ENCODE assay signal across 16 cellular contexts in genomic region chr12:83145325-83145724, GRCh38.
DNase-seq lines count a peak whose midpoint lies in the region; ATAC-seq and TF ChIP-seq lines count a peak whose summit lies in the region.
"Had no signal": no experiment of that assay in that cellular context is flagged by ENCODE, and none has a peak within 500 bp of the region (broad histone marks: within the 10 kb centered on the region; RNA-seq: fewer than 3 reads in every experiment).

No MANE protein-coding gene starts in this region.

- H3K36me3 ChIP-seq in heart left ventricle: no peaks in the 10 kb centered on the region
- H3K36me3 ChIP-seq: BLaER1 treated with 17β-estradiol and CSF1 and Interleukin-3, amounts not matched to agents 10 nM and 100 nM had no signal

- 44 to 58% (median 53%) methylated on average over 2 of the region's 2 CpGs for WGBS in heart left ventricle, 4 donors

- ATAC-seq in heart left ventricle: peak; percentile 32 to 60 (median 42)
- ATAC-seq in Right ventricle myocardium inferior: no peak
- no peak for ATAC-seq in HG02852 (IDR thresholded peaks at IDR 0.05; ENCODE audit: unreplicated experiment)
- ATAC-seq: GM23338 had no signal

- in situ Hi-C loops in SK-MEL-5 (cut with HindIII; ENCODE audit: low pct_unique_long_range_greater_than_20kb, low sequenced_read_pairs): no loop called here

- no peak overlapping the region for H3K27ac Mint-ChIP-seq in mesothelial cell of epicardium
- H3K27ac Mint-ChIP-seq: CD4-positive, alpha-beta T cell; GM23338 had no signal

- no peak for TF ChIP-seq POLR2A in heart left ventricle (IDR thresholded peaks at IDR 0.05)

- H3K36me3 Mint-ChIP-seq in mesothelial cell of epicardium: peaks cover 7% of the 10 kb centered on the region

- peaks cover 0 to 13% (median 0%) of the 10 kb centered on the region in 12 donors for H3K4me1 ChIP-seq in heart left ventricle
- H3K4me1 ChIP-seq: BLaER1 treated with 17β-estradiol and CSF1 and Interleukin-3, amounts not matched to agents 10 nM and 100 nM had no signal

- peaks cover 14% of the 10 kb centered on the region for H3K4me1 Mint-ChIP-seq in mesothelial cell of epicardium
- H3K4me1 Mint-ChIP-seq: GM23338 had no signal

- H3K27me3 Mint-ChIP-seq in mesothelial cell of epicardium (ENCODE audit: low read depth): no peaks in the 10 kb centered on the region
- H3K27me3 Mint-ChIP-seq: CD4-positive, alpha-beta T cell had no signal

- H3K27ac ChIP-seq in heart left ventricle: peak overlapping the region in 1 of 12 donors; percentile 5
- H3K27ac ChIP-seq: BLaER1 treated with 17β-estradiol and CSF1 and Interleukin-3, amounts not matched to agents 10 nM and 100 nM had no signal

- H3K4me3 Mint-ChIP-seq in mesothelial cell of epicardium: no peak overlapping the region
- H3K4me3 Mint-ChIP-seq: CD4-positive, alpha-beta T cell; GM23338 had no signal

- intact Hi-C loops in heart left ventricle (cut with DNase I): no loop called here
- intact Hi-C loops in Right ventricle myocardium inferior (cut with DNase I): no loop called here

- no peaks in the 10 kb centered on the region for H3K27me3 ChIP-seq in heart left ventricle
- H3K27me3 ChIP-seq: BLaER1 treated with 17β-estradiol and CSF1 and Interleukin-3, amounts not matched to agents 10 nM and 100 nM had no signal

- DNase-seq in heart left ventricle: peak in 1 of 5 donors; percentile 12
- no peak for DNase-seq in Right ventricle myocardium inferior (ENCODE audit: missing footprints)
- peak; percentile 7 for DNase-seq in SK-MEL-5 (ENCODE audit: low read depth, low spot score)
- peak; percentile 1 for DNase-seq in fibroblast of pulmonary artery (ENCODE audit: low read depth)
- no peak for DNase-seq in CD1c-positive myeloid dendritic cell (ENCODE audit: extremely low spot score)
- no peak for DNase-seq in mesothelial cell of epicardium (ENCODE audit: low spot score in 2 of 2, unreplicated experiment in 2 of 2)
- DNase-seq: ACHN; Calu3; CD4-positive, alpha-beta T cell; DMS153; DMS79 treated with DMSO at 0.1 percent for 48 hours; EL; H7 had no signal

- H3K9me3 Mint-ChIP-seq in mesothelial cell of epicardium: peaks cover 12% of the 10 kb centered on the region

- H3K9me3 ChIP-seq in heart left ventricle: peaks cover 0 to 2% (median 0%) of the 10 kb centered on the region in 12 donors

- H3K4me3 ChIP-seq in heart left ventricle (no peak overlapping the region), fibroblast of pulmonary artery (replicated peaks; ENCODE audit: low read depth, low read length) (no peak overlapping the region)
- H3K4me3 ChIP-seq: BLaER1 treated with 17β-estradiol and CSF1 and Interleukin-3, amounts not matched to agents 10 nM and 100 nM; GM23338 had no signal

- TF ChIP-seq CTCF in heart left ventricle (IDR thresholded peaks at IDR 0.05) (no peak), fibroblast of pulmonary artery (IDR thresholded peaks at IDR 0.05; ENCODE audit: low read length, missing control alignments) (no peak), mesothelial cell of epicardium (IDR thresholded peaks at IDR 0.05; ENCODE audit: unreplicated experiment) (no peak)

Comparison
In these comparisons a context has a peak if more than half of its experiments do, and no peak if none do; other contexts are left out.
1. ATAC-seq: peak in heart left ventricle (4 of 4); none in Right ventricle myocardium inferior (single experiment) and HG02852 (single experiment).
2. DNase-seq: peak in SK-MEL-5 (single experiment) and fibroblast of pulmonary artery (single experiment); none in Right ventricle myocardium inferior (single experiment), CD1c-positive myeloid dendritic cell (single experiment) and mesothelial cell of epicardium (0 of 2).